ENCODE assay signal across 20 cellular contexts in the genomic region with DNA sequence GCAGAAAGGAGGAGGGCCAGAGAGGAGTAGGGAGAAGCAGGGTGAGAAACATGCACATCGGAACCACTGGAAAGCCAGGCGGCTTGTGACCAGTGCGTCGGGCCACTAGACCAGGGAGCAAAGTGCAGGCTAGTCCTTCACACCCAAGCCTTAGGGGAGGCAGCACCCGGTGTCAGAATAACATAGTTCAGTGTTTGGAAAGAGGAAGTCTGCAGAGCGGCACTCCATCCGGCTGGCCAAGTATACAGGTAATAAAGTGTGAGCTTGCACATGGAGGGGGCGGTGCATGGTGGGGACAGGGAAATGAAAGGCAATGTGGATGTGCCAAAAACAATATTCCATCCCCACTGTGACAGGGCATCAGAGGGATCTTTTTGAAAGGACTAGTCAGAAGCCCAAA.
A peak's percentile ranks its signal among the peaks of the same experiment; 100 is the strongest.
DNase-seq lines count a peak whose midpoint lies in the region; ATAC-seq and TF ChIP-seq lines count a peak whose summit lies in the region.
"Had no signal": no experiment of that assay in that cellular context is flagged by ENCODE, and none has a peak within 500 bp of the region (broad histone marks: within the 10 kb centered on the region; RNA-seq: fewer than 3 reads in every experiment).

No MANE protein-coding gene starts in this region.

- H3K4me1 Mint-ChIP-seq in activated T-helper 1 cell treated with anti-CD3 and anti-CD28 coated beads, Interleukin-12 subunit alpha, Interleukin-12 subunit beta, Interleukin-2, Interleukin-4 antibody, amounts not matched to agents 30 ng/mL and 10 ng/mL and 1 ng/mL, durations not matched to agents 14 hours and 24 hours and 36 hours (ENCODE audit: low read depth): no peaks in the 10 kb centered on the region
- H3K4me1 Mint-ChIP-seq: activated naive CD8-positive, alpha-beta T cell treated with anti-CD3 and anti-CD28 coated beads, Interleukin-2, amount 10 ng/mL, durations not matched to agents 7 days and 5 days; stimulated activated naive CD8-positive, alpha-beta T cell treated with anti-CD3 and anti-CD28 coated beads, Interleukin-15, amount 100 ng/mL, for 72 hours had no signal

- no peaks in the 10 kb centered on the region for H3K36me3 ChIP-seq in cardiac muscle cell
- H3K36me3 ChIP-seq in lung (ENCODE audit: control insufficient read depth in 2 of 2, insufficient read depth in 2 of 2, low read length in 2 of 2): no peaks in the 10 kb centered on the region
- no peaks in the 10 kb centered on the region for H3K36me3 ChIP-seq in aorta (ENCODE audit: control insufficient read depth in 1 of 2, insufficient read depth in 2 of 2, low read length in 1 of 2)
- H3K36me3 ChIP-seq: vagina had no signal

- H3K9me3 ChIP-seq in cardiac muscle cell (ENCODE audit: low read depth): no peaks in the 10 kb centered on the region
- H3K9me3 ChIP-seq in lung (ENCODE audit: control insufficient read depth in 2 of 2, insufficient read depth in 1 of 2, low read length in 1 of 2): no peaks in the 10 kb centered on the region
- H3K9me3 ChIP-seq in aorta (ENCODE audit: control insufficient read depth, low read length): no peaks in the 10 kb centered on the region
- H3K9me3 ChIP-seq: vagina had no signal

- DNase-seq in cardiac muscle cell (ENCODE audit: low read depth in 1 of 2, low spot score in 1 of 2) (peak in 1 of 2 donors; percentile 8), cardiac septum (ENCODE audit: low spot score) (no peak), dermis blood vessel endothelial cell (peak; percentile 83), lung (ENCODE audit: low spot score) (no peak), aorta (no peak), DMS53 (lab: John Stamatoyannopoulos, UW) (no peak)
- DNase-seq in activated T-helper 1 cell treated with anti-CD3 and anti-CD28 coated beads, Interleukin-12 subunit alpha, Interleukin-12 subunit beta, Interleukin-2, Interleukin-4 antibody, amounts not matched to agents 30 ng/mL and 10 ng/mL and 1 ng/mL, durations not matched to agents 14 hours and 24 hours and 36 hours (ENCODE audit: low spot score): no peak
- DNase-seq: activated CD4-positive, alpha-beta T cell treated with anti-CD3 and anti-CD28 coated beads, Interleukin-2, amount 50 U/mL, for 4 hours; activated naive CD8-positive, alpha-beta T cell treated with anti-CD3 and anti-CD28 coated beads, Interleukin-2, amount 10 ng/mL, durations not matched to agents 7 days and 5 days; activated T-cell treated with anti-CD3 and anti-CD28 coated beads, Interleukin-2, amount 50 U/mL, for 48 hours; endodermal cell; foreskin fibroblast; Karpas-422; NCI-H510A treated with DMSO at 0.1 percent for 48 hours; retina; stimulated activated naive CD8-positive, alpha-beta T cell treated with anti-CD3 and anti-CD28 coated beads, Interleukin-15, amount 100 ng/mL, for 72 hours; T-helper 9 cell had no signal

- H3K4me3 Mint-ChIP-seq in activated T-helper 1 cell treated with anti-CD3 and anti-CD28 coated beads, Interleukin-12 subunit alpha, Interleukin-12 subunit beta, Interleukin-2, Interleukin-4 antibody, amounts not matched to agents 30 ng/mL and 10 ng/mL and 1 ng/mL, durations not matched to agents 14 hours and 24 hours and 36 hours: no peak overlapping the region
- H3K4me3 Mint-ChIP-seq: activated naive CD8-positive, alpha-beta T cell treated with anti-CD3 and anti-CD28 coated beads, Interleukin-2, amount 10 ng/mL, durations not matched to agents 7 days and 5 days; endodermal cell; stimulated activated naive CD8-positive, alpha-beta T cell treated with anti-CD3 and anti-CD28 coated beads, Interleukin-15, amount 100 ng/mL, for 72 hours had no signal

- ATAC-seq in lung (ENCODE audit: insufficient read depth, low FRiP score) (no peak), aorta (ENCODE audit: low FRiP score) (peak; percentile 40), HG03159 (IDR thresholded peaks at IDR 0.05; ENCODE audit: unreplicated experiment) (no peak)
- ATAC-seq: stimulated activated naive CD8-positive, alpha-beta T cell treated with anti-CD3 and anti-CD28 coated beads, Interleukin-15, amount 100 ng/mL, for 72 hours had no signal

- H3K27ac Mint-ChIP-seq in activated T-helper 1 cell treated with anti-CD3 and anti-CD28 coated beads, Interleukin-12 subunit alpha, Interleukin-12 subunit beta, Interleukin-2, Interleukin-4 antibody, amounts not matched to agents 30 ng/mL and 10 ng/mL and 1 ng/mL, durations not matched to agents 14 hours and 24 hours and 36 hours: no peak overlapping the region
- H3K27ac Mint-ChIP-seq: activated naive CD8-positive, alpha-beta T cell treated with anti-CD3 and anti-CD28 coated beads, Interleukin-2, amount 10 ng/mL, durations not matched to agents 7 days and 5 days; endodermal cell; stimulated activated naive CD8-positive, alpha-beta T cell treated with anti-CD3 and anti-CD28 coated beads, Interleukin-15, amount 100 ng/mL, for 72 hours had no signal

- H3K27me3 Mint-ChIP-seq in activated T-helper 1 cell treated with anti-CD3 and anti-CD28 coated beads, Interleukin-12 subunit alpha, Interleukin-12 subunit beta, Interleukin-2, Interleukin-4 antibody, amounts not matched to agents 30 ng/mL and 10 ng/mL and 1 ng/mL, durations not matched to agents 14 hours and 24 hours and 36 hours (ENCODE audit: insufficient read depth): peaks cover 2% of the 10 kb centered on the region

- no peaks in the 10 kb centered on the region for H3K36me3 Mint-ChIP-seq in activated T-helper 1 cell treated with anti-CD3 and anti-CD28 coated beads, Interleukin-12 subunit alpha, Interleukin-12 subunit beta, Interleukin-2, Interleukin-4 antibody, amounts not matched to agents 30 ng/mL and 10 ng/mL and 1 ng/mL, durations not matched to agents 14 hours and 24 hours and 36 hours (ENCODE audit: low read depth)
- H3K36me3 Mint-ChIP-seq: activated naive CD8-positive, alpha-beta T cell treated with anti-CD3 and anti-CD28 coated beads, Interleukin-2, amount 10 ng/mL, durations not matched to agents 7 days and 5 days had no signal

- WGBS in lung, 2 donors: 26 to 41% methylated on average over 8 of the region's 8 CpGs
- WGBS in aorta, 2 donors: 79 to 84% methylated on average over 8 of the region's 8 CpGs

- peak overlapping the region; percentile 98 for H3K27ac ChIP-seq in cardiac muscle cell
- H3K27ac ChIP-seq in lung (ENCODE audit: low read depth in 1 of 2, low read length in 1 of 2): no peak overlapping the region
- no peak overlapping the region for H3K27ac ChIP-seq in aorta (ENCODE audit: low read depth in 1 of 2, low read length in 2 of 2)
- H3K27ac ChIP-seq: C4-2B, vagina had no signal

- intact Hi-C loops in cardiac septum (cut with DNase I) (loop anchor here (5.0 kb wide), 1 partner anchor 50 kb away; no protein-coding TSS in a partner anchor), aorta (cut with DNase I) (no loop called here)
- intact Hi-C loops in activated T-helper 1 cell treated with anti-CD3 and anti-CD28 coated beads, Interleukin-12 subunit alpha, Interleukin-12 subunit beta, Interleukin-2, Interleukin-4 antibody, amounts not matched to agents 30 ng/mL and 10 ng/mL and 1 ng/mL, durations not matched to agents 14 hours and 24 hours and 36 hours (cut with micrococcal nuclease): no loop called here

- no peaks in the 10 kb centered on the region for H3K9me3 Mint-ChIP-seq in activated T-helper 1 cell treated with anti-CD3 and anti-CD28 coated beads, Interleukin-12 subunit alpha, Interleukin-12 subunit beta, Interleukin-2, Interleukin-4 antibody, amounts not matched to agents 30 ng/mL and 10 ng/mL and 1 ng/mL, durations not matched to agents 14 hours and 24 hours and 36 hours
- H3K9me3 Mint-ChIP-seq: activated naive CD8-positive, alpha-beta T cell treated with anti-CD3 and anti-CD28 coated beads, Interleukin-2, amount 10 ng/mL, durations not matched to agents 7 days and 5 days; endodermal cell; stimulated activated naive CD8-positive, alpha-beta T cell treated with anti-CD3 and anti-CD28 coated beads, Interleukin-15, amount 100 ng/mL, for 72 hours had no signal

- no peaks in the 10 kb centered on the region for H3K27me3 ChIP-seq in cardiac muscle cell
- H3K27me3 ChIP-seq in lung (ENCODE audit: control insufficient read depth, insufficient read depth): no peaks in the 10 kb centered on the region
- H3K27me3 ChIP-seq in aorta (ENCODE audit: control insufficient read depth in 1 of 2, insufficient read depth in 2 of 2, low read length in 1 of 2): no peaks in the 10 kb centered on the region
- H3K27me3 ChIP-seq: vagina had no signal

- TF ChIP-seq CTCF in cardiac muscle cell (IDR thresholded peaks at IDR 0.05; ENCODE audit: low read depth, low read length): no peak
- TF ChIP-seq CTCF in lung (IDR thresholded peaks at IDR 0.05; ENCODE audit: control extremely low read depth, extremely low read depth): no peak

- H3K4me3 ChIP-seq in cardiac muscle cell (no peak overlapping the region), lung (peak overlapping the region; percentile 8), aorta (ENCODE audit: low read length in 2 of 2) (no peak overlapping the region)
- H3K4me3 ChIP-seq: vagina had no signal

- peaks cover 97% of the 10 kb centered on the region for H3K4me1 ChIP-seq in cardiac muscle cell (ENCODE audit: low read depth)
- peaks cover 7 to 19% of the 10 kb centered on the region in 2 donors for H3K4me1 ChIP-seq in lung (ENCODE audit: control insufficient read depth in 2 of 2, insufficient read depth in 2 of 2, low read length in 2 of 2)
- no peaks in the 10 kb centered on the region for H3K4me1 ChIP-seq in aorta (ENCODE audit: control insufficient read depth in 1 of 2, insufficient read depth in 2 of 2, low read length in 2 of 2)
